ENCODE assay signal across 10 cellular contexts in the genomic region with DNA sequence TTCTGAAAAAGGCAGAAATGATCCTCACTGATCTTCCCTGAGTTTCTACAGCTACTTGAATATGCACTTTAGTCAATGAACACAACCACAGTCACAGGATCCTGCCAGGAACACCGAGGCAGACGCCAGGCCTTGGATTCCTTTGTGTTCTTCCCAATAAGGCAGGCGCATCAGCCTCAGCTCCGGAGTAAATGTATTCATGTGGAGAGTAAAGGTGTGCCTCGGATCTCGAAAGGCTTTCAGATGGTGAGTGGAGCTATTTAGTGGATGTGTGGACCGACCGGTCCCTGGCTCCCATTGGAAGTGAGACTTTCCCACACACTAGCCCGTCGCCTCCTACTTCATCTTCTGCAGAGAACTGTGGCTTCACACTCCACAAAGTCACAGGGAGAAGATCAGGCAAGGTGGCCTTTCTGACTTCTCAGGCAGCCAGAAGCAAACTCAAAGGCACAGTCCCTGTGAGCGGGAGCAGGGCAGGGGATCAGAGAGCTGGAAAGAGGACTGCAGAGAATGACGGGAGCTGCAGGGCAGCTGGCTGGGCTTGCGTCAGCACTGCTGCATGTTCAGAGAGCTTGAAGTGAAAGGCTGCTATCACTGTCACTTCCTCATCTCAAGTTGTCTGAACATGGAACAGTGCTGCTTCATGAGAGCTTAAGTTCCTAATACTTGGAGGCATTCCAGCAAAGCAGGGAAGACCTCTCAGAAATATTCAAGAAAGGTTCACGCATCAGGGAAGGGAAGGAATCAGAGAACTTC. TPM values are rescaled to one million over a fixed set of nuclear protein-coding genes. Genes with fewer than 3 reads are reported as not detected.
DNase-seq lines count a peak whose midpoint lies in the region; ATAC-seq, FAIRE-seq and TF ChIP-seq lines count a peak whose summit lies in the region.
"Had no signal": no experiment of that assay in that cellular context is flagged by ENCODE, and none has a peak within 500 bp of the region (broad histone marks: within the 10 kb centered on the region; RNA-seq: fewer than 3 reads in every experiment).

No MANE protein-coding gene starts in this region.

- no peak overlapping the region for H3K4me3 Mint-ChIP-seq in activated B cell treated with CpG ODN at 0.5 μM for 24 hours

- H3K27ac ChIP-seq in right lobe of liver (no peak overlapping the region), HepG2 (ENCODE audit: extremely low read length, insufficient read depth, low read length) (no peak overlapping the region), upper lobe of right lung (no peak overlapping the region), testis (no peak overlapping the region)

- peaks cover 17% of the 10 kb centered on the region for H3K4me1 Mint-ChIP-seq in activated B cell treated with CpG ODN at 0.5 μM for 24 hours

- DNase-seq in right lobe of liver = peak in 1 of 3 donors; percentile 40
- DNase-seq in HepG2 (ENCODE audit: low spot score) = no peak
- DNase-seq in activated B cell treated with CpG ODN at 0.5 μM for 24 hours = no peak
- no peak for DNase-seq in left lobe of liver (ENCODE audit: low spot score)
- no peak for DNase-seq in upper lobe of right lung
- no peak for DNase-seq in HPDE6-E6E7 (ENCODE audit: extremely low spot score)
- DNase-seq in activated CD4-positive, alpha-beta T cell treated with anti-CD3 and anti-CD28 coated beads for 48 hours = no peak
- DNase-seq in testis = no peak
- DNase-seq: activated T-cell treated with anti-CD3 and anti-CD28 coated beads, Interleukin-2, amount 50 U/mL, for 1 hour had no signal

- peaks cover 47% of the 10 kb centered on the region for H3K36me3 Mint-ChIP-seq in activated B cell treated with CpG ODN at 0.5 μM for 24 hours (ENCODE audit: low read depth)

- no peak for FAIRE-seq in HepG2 (lab: Jason Lieb, UNC)
- FAIRE-seq: keratinocyte had no signal

- H2AFZ ChIP-seq in HepG2 (ENCODE audit: low read length) = no peak overlapping the region

- TF ChIP-seq POLR2A in right lobe of liver (IDR thresholded peaks at IDR 0.05) (no peak), HepG2 (IDR thresholded peaks at IDR 0.05; ENCODE audit: insufficient read depth in 1 of 2, low read depth in 2 of 2, low read length in 2 of 2) (no peak), testis (IDR thresholded peaks at IDR 0.05) (no peak)

- peaks cover 0 to 12% (median 9%) of the 10 kb centered on the region in 4 donors for H3K36me3 ChIP-seq in right lobe of liver
- peaks cover 26 to 28% of the 10 kb centered on the region in 2 experiments for H3K36me3 ChIP-seq in HepG2 (replicated peaks in 1 of 2; ENCODE audit: control insufficient read depth in 1 of 2, insufficient read depth in 2 of 2, low read length in 2 of 2)
- H3K36me3 ChIP-seq in upper lobe of right lung = peaks cover 21% of the 10 kb centered on the region
- H3K36me3 ChIP-seq in testis (ENCODE audit: low read depth, missing control alignments) = no peaks in the 10 kb centered on the region

- H3K27me3 ChIP-seq in right lobe of liver (no peaks in the 10 kb centered on the region), HepG2 (ENCODE audit: control insufficient read depth in 1 of 2, insufficient read depth in 2 of 2, low read length in 2 of 2) (no peaks in the 10 kb centered on the region), upper lobe of right lung (no peaks in the 10 kb centered on the region), testis (no peaks in the 10 kb centered on the region)

- ATAC-seq in right lobe of liver (peak; percentile 70 to 83 (median 82)), HepG2 (no peak), activated B cell treated with CpG ODN at 0.5 μM for 24 hours (ENCODE audit: low read depth) (peak; percentile 37), left lobe of liver (peak; percentile 65), upper lobe of right lung (peak; percentile 84)

- 88% methylated on average over 11 of the region's 14 CpGs for WGBS in right lobe of liver (ENCODE audit: insufficient coverage, low coverage, low lambda C conversion rate, missing lambda C conversion rate)
- WGBS in HepG2 (ENCODE audit: low lambda C conversion rate) = 97% methylated on average over 14 of the region's 14 CpGs
- 87 to 91% methylated on average over 14 of the region's 14 CpGs for WGBS in testis, 2 donors

- H4K20me1 ChIP-seq in HepG2 (ENCODE audit: insufficient read depth, low read length) = peaks cover 11% of the 10 kb centered on the region; the same call in 1 of the 2 replicates

- intact Hi-C loops in right lobe of liver (cut with DNase I) = no loop called here
- intact Hi-C loops in HepG2 (cut with micrococcal nuclease; ENCODE audit: unreplicated experiment) = no loop called here
- intact Hi-C loops in activated B cell treated with CpG ODN at 0.5 μM for 24 hours (cut with micrococcal nuclease) = no loop called here
- intact Hi-C loops in upper lobe of right lung (cut with DNase I) = no loop called here
- intact Hi-C loops in testis (cut with DNase I; ENCODE audit: low total_unique reads) = no loop called here

- POLR2A ChIA-PET in HepG2 (lab: Yijun Ruan, JAX) = no interaction called here
- POLR2A ChIA-PET in activated B cell treated with CpG ODN at 0.5 μM for 24 hours (lab: Charles Lee) = no interaction called here

- H3K4me1 ChIP-seq in right lobe of liver (no peaks in the 10 kb centered on the region), HepG2 (ENCODE audit: insufficient read depth, low read length) (no peaks in the 10 kb centered on the region), upper lobe of right lung (no peaks in the 10 kb centered on the region), testis (no peaks in the 10 kb centered on the region)

- in situ Hi-C loops in HepG2 (cut with HindIII; ENCODE audit: extremely low pct_ligation_motif_present, low pct_unique_long_range_greater_than_20kb) = no loop called here

- peaks cover 50% of the 10 kb centered on the region for H3K79me2 ChIP-seq in HepG2 (ENCODE audit: insufficient read depth, low read length)

- H3K9ac ChIP-seq in HepG2 (ENCODE audit: insufficient read depth, low read depth, low read length) = no peak overlapping the region

- no TSS peak for BruUV-seq in HepG2 (replicated peaks; lab: Mats Ljungman, UMichigan)

- TF ChIP-seq EP300 in HepG2 (IDR thresholded peaks at IDR 0.05; ENCODE audit: low read depth in 2 of 2, low read length in 2 of 2) = no peak
- TF ChIP-seq EP300 in HepG2 (CRISPR knock-in tag; IDR thresholded peaks at IDR 0.05; ENCODE audit: borderline replicate concordance) = no peak

- CTCF ChIA-PET in HepG2 (lab: Yijun Ruan, JAX; ENCODE audit: low intra/inter-chr PET ratio, low total read pairs) (no interaction called here), activated B cell treated with CpG ODN at 0.5 μM for 24 hours (lab: Charles Lee) (no interaction called here)

- H3K4me2 ChIP-seq in HepG2 (ENCODE audit: low read depth, low read length) = no peak overlapping the region

- H3K27ac Mint-ChIP-seq in activated B cell treated with CpG ODN at 0.5 μM for 24 hours = no peak overlapping the region

- H3K27me3 Mint-ChIP-seq in activated B cell treated with CpG ODN at 0.5 μM for 24 hours = no peaks in the 10 kb centered on the region

- no peak for TF ChIP-seq CTCF in right lobe of liver (IDR thresholded peaks at IDR 0.05)
- no peak for TF ChIP-seq CTCF in HepG2 (CRISPR knock-in tag; IDR thresholded peaks at IDR 0.05)
- TF ChIP-seq CTCF in activated B cell treated with CpG ODN at 0.5 μM for 24 hours (IDR thresholded peaks at IDR 0.05) = no peak
- no peak for TF ChIP-seq CTCF in upper lobe of right lung (IDR thresholded peaks at IDR 0.05)
- no peak for TF ChIP-seq CTCF in testis (IDR thresholded peaks at IDR 0.05)

- no peak for TF ChIP-seq RAD21 in HepG2 (CRISPR knock-in tag; IDR thresholded peaks at IDR 0.05)

- no peak overlapping the region for H3K4me3 ChIP-seq in right lobe of liver
- H3K4me3 ChIP-seq in HepG2 (replicated peaks in 1 of 3; ENCODE audit: insufficient read depth in 1 of 3, low read depth in 2 of 3, low read length in 3 of 3) = no peak overlapping the region
- H3K4me3 ChIP-seq in upper lobe of right lung = no peak overlapping the region
- H3K4me3 ChIP-seq in testis = no peak overlapping the region

- H3K9me3 ChIP-seq in right lobe of liver (no peaks in the 10 kb centered on the region), HepG2 (ENCODE audit: low read length) (no peaks in the 10 kb centered on the region), upper lobe of right lung (no peaks in the 10 kb centered on the region), testis (no peaks in the 10 kb centered on the region)

- H3K9me3 Mint-ChIP-seq in activated B cell treated with CpG ODN at 0.5 μM for 24 hours = no peaks in the 10 kb centered on the region

RNA-seq across cellular contexts. Expression of a gene that starts 20.6 kb away (rescaled TPM):
- total RNA-seq in right lobe of liver (10 to 100 TPM in 2 of 6 experiments, 1 to 10 TPM in 4; 5.7 to 11.2 (median 7.1) TPM), HepG2 (2016; rRNA removed; fragmentation: Illumina TruSeq; extraction: Trizol) (22.9 and 27.0 TPM in 2 replicates), activated B cell treated with CpG ODN at 0.5 μM for 24 hours (25.0 and 25.2 TPM in 2 replicates), left lobe of liver (6.1 TPM), upper lobe of right lung (22.9 TPM), testis (10 to 100 TPM; 10.8 to 16.3 TPM)
- 4.1 and 4.4 TPM in 2 replicates for total RNA-seq in HepG2 (2016; cell fraction: cytosol; rRNA removed; fragmentation: Illumina TruSeq; extraction: Trizol; ENCODE audit: low read depth)
- total RNA-seq in HepG2 (2016; cell fraction: insoluble cytoplasmic fraction; rRNA removed; fragmentation: Illumina TruSeq; extraction: Trizol) = 22.6 and 23.2 TPM in 2 replicates
- 14.4 and 14.7 TPM in 2 replicates for total RNA-seq in HepG2 (2016; cell fraction: membrane; rRNA removed; fragmentation: Illumina TruSeq; extraction: Trizol)
- 18.8 and 20.1 TPM in 2 replicates for total RNA-seq in HepG2 (2016; cell fraction: nucleus; rRNA removed; fragmentation: Illumina TruSeq; extraction: Trizol)
- polyA plus RNA-seq in HepG2 (2011; rRNA removed) (12.7 and 13.4 TPM in 2 replicates), testis (ENCODE audit: insufficient read depth, low read depth, low replicate concordance) (7.3 TPM)
- 10.5 and 11.2 TPM in 2 replicates for polyA plus RNA-seq in HepG2 (2011; cell fraction: cytosol; rRNA removed)
- polyA plus RNA-seq in HepG2 (2011; cell fraction: nucleus; rRNA removed) = 11.8 and 12.4 TPM in 2 replicates
- polyA plus RNA-seq in HepG2 (2012) = 13.4 and 13.9 TPM in 2 replicates
- polyA plus RNA-seq in HepG2 (2016; cell fraction: cytosol; fragmentation: Illumina TruSeq; extraction: Trizol; ENCODE audit: low read depth) = 1.4 TPM in 2 replicates
- polyA plus RNA-seq in HepG2 (2016; cell fraction: insoluble cytoplasmic fraction; fragmentation: Illumina TruSeq; extraction: Trizol; ENCODE audit: low read depth) = 20.3 and 22.7 TPM in 2 replicates
- 6.8 and 6.9 TPM in 2 replicates for polyA plus RNA-seq in HepG2 (2016; cell fraction: membrane; fragmentation: Illumina TruSeq; extraction: Trizol; ENCODE audit: low read depth)
- 27.0 and 31.2 TPM in 2 replicates for polyA plus RNA-seq in HepG2 (2016; cell fraction: nucleus; fragmentation: Illumina TruSeq; extraction: Trizol; ENCODE audit: insufficient read depth, low read depth)
- 27.6 and 32.1 TPM in 2 replicates for polyA minus RNA-seq in HepG2 (2011; rRNA and poly(A)+ RNA removed; ENCODE audit: low replicate concordance)
- polyA minus RNA-seq in HepG2 (2011; cell fraction: cytosol; rRNA and poly(A)+ RNA removed) = 12.0 and 15.4 TPM in 2 replicates
- polyA minus RNA-seq in HepG2 (2011; cell fraction: nucleus; rRNA and poly(A)+ RNA removed) = 14.9 and 16.4 TPM in 2 replicates

RNA-seq across cellular contexts. Expression of a gene that starts 28.4 kb away (rescaled TPM):
- total RNA-seq in right lobe of liver = 1 to 10 TPM; 3.9 to 7.4 (median 6.4) TPM
- total RNA-seq in HepG2 (2016; rRNA removed; fragmentation: Illumina TruSeq; extraction: Trizol) = 28.8 and 35.6 TPM in 2 replicates
- total RNA-seq in HepG2 (2016; cell fraction: cytosol; rRNA removed; fragmentation: Illumina TruSeq; extraction: Trizol; ENCODE audit: low read depth) = 13.5 and 14.5 TPM in 2 replicates
- total RNA-seq in HepG2 (2016; cell fraction: insoluble cytoplasmic fraction; rRNA removed; fragmentation: Illumina TruSeq; extraction: Trizol) = 30.8 and 40.4 TPM in 2 replicates
- 17.9 and 19.2 TPM in 2 replicates for total RNA-seq in HepG2 (2016; cell fraction: membrane; rRNA removed; fragmentation: Illumina TruSeq; extraction: Trizol)
- 16.1 and 20.5 TPM in 2 replicates for total RNA-seq in HepG2 (2016; cell fraction: nucleus; rRNA removed; fragmentation: Illumina TruSeq; extraction: Trizol)
- 21.6 and 24.7 TPM in 2 replicates for polyA plus RNA-seq in HepG2 (2011; rRNA removed)
- 10.0 and 13.2 TPM in 2 replicates for polyA plus RNA-seq in HepG2 (2011; cell fraction: cytosol; rRNA removed)
- 9.5 and 13.6 TPM in 2 replicates for polyA plus RNA-seq in HepG2 (2011; cell fraction: nucleus; rRNA removed)
- 28.0 and 30.9 TPM in 2 replicates for polyA plus RNA-seq in HepG2 (2012)
- polyA plus RNA-seq in HepG2 (2016; cell fraction: cytosol; fragmentation: Illumina TruSeq; extraction: Trizol; ENCODE audit: low read depth) = 4.6 and 4.9 TPM in 2 replicates
- polyA plus RNA-seq in HepG2 (2016; cell fraction: insoluble cytoplasmic fraction; fragmentation: Illumina TruSeq; extraction: Trizol; ENCODE audit: low read depth) = 31.3 and 31.7 TPM in 2 replicates
- polyA plus RNA-seq in HepG2 (2016; cell fraction: membrane; fragmentation: Illumina TruSeq; extraction: Trizol; ENCODE audit: low read depth) = 5.2 and 7.1 TPM in 2 replicates
- polyA plus RNA-seq in HepG2 (2016; cell fraction: nucleus; fragmentation: Illumina TruSeq; extraction: Trizol; ENCODE audit: insufficient read depth, low read depth) = 19.7 and 25.5 TPM in 2 replicates
- polyA minus RNA-seq in HepG2 (2011; rRNA and poly(A)+ RNA removed; ENCODE audit: low replicate concordance) = 6.4 and 9.7 TPM in 2 replicates
- 14.1 and 14.5 TPM in 2 replicates for polyA minus RNA-seq in HepG2 (2011; cell fraction: cytosol; rRNA and poly(A)+ RNA removed)
- polyA minus RNA-seq in HepG2 (2011; cell fraction: nucleus; rRNA and poly(A)+ RNA removed) = 27.2 and 30.3 TPM in 2 replicates
- 20.0 and 23.8 TPM in 2 replicates for total RNA-seq in activated B cell treated with CpG ODN at 0.5 μM for 24 hours
- total RNA-seq in left lobe of liver = 5.2 TPM
- 18.0 TPM for total RNA-seq in upper lobe of right lung
- total RNA-seq in testis = 10 to 100 TPM; 32.6 to 35.4 TPM
- 28.5 TPM for polyA plus RNA-seq in testis (ENCODE audit: insufficient read depth, low read depth, low replicate concordance)
